12 cellular contexts compared by ENCODE assay signal in genomic region chr4:2487632-2488031, GRCh38. TPM values are rescaled to one million over a fixed set of nuclear protein-coding genes. Genes with fewer than 3 reads are reported as not detected.
A peak's percentile ranks its signal among the peaks of the same experiment; 100 is the strongest.
DNase-seq lines count a peak whose midpoint lies in the region; ATAC-seq and TF ChIP-seq lines count a peak whose summit lies in the region.
"Had no signal": no experiment of that assay in that cellular context is flagged by ENCODE, and none has a peak within 500 bp of the region (broad histone marks: within the 10 kb centered on the region; RNA-seq: fewer than 3 reads in every experiment).

No MANE protein-coding gene starts in this region.

- H3K79me2 ChIP-seq in MM.1S (ENCODE audit: low read length): peaks cover 99% of the 10 kb centered on the region

- H4K20me1 ChIP-seq in MM.1S (ENCODE audit: insufficient read depth, low read length): peaks cover 77% of the 10 kb centered on the region

- H3K4me1 ChIP-seq in MM.1S (ENCODE audit: low read length): peaks cover 45% of the 10 kb centered on the region

- H3K9ac ChIP-seq in MM.1S (ENCODE audit: low read length): no peak overlapping the region

- no peak overlapping the region; the same call in 1 of the 2 replicates for H3K27ac ChIP-seq in MM.1S (ENCODE audit: low read length)
- H3K27ac ChIP-seq in CD4-positive, alpha-beta T cell (ENCODE audit: low read depth, low read length): no peak overlapping the region
- H3K27ac ChIP-seq: HL-60, sigmoid colon had no signal

- H3K4me3 ChIP-seq in MM.1S (ENCODE audit: low read length): no peak overlapping the region
- H3K4me3 ChIP-seq: sigmoid colon had no signal

- H3K36me3 ChIP-seq in MM.1S (replicated peaks; ENCODE audit: insufficient read depth, low read length): peaks cover 23% of the 10 kb centered on the region

- no peak for TF ChIP-seq CTCF in MM.1S (IDR thresholded peaks at IDR 0.05; ENCODE audit: low read length)
- no peak for TF ChIP-seq CTCF in CD4-positive, alpha-beta T cell (IDR thresholded peaks at IDR 0.05)

- intact Hi-C loops in posterior vena cava (cut with DNase I): no loop called here
- intact Hi-C loops in CD4-positive, alpha-beta T cell (cut with DNase I, micrococcal nuclease): no loop called here

- H3K27ac Mint-ChIP-seq in CD4-positive, alpha-beta T cell: no peak overlapping the region

- H2AFZ ChIP-seq in MM.1S (ENCODE audit: low read length): no peak overlapping the region

- H3F3A ChIP-seq in MM.1S (ENCODE audit: insufficient read depth, low read length): peaks cover 37% of the 10 kb centered on the region

- H3K4me2 ChIP-seq in MM.1S (ENCODE audit: low read depth, low read length): peak overlapping the region; percentile 25; the same call in 1 of the 2 replicates

- POLR2A ChIA-PET in CD4-positive, alpha-beta T cell (lab: Charles Lee): interaction anchor here (2.8 kb wide), 1 partner anchor 19 kb away, joined by 12 read pairs; the partner anchor contains the start of gene RNF4

- no peak for DNase-seq in activated CD4-positive, CD25-positive, alpha-beta regulatory T cell treated with anti-CD3 and anti-CD28 coated beads, Interleukin-2, amount 50 U/mL, for 72 hours
- DNase-seq in MM.1S (peak; percentile 72), posterior vena cava (ENCODE audit: low spot score) (peak; percentile 3), dermis blood vessel endothelial cell (no peak), NCI-H1105 (lab: John Stamatoyannopoulos, UW) (no peak)
- DNase-seq in CD4-positive, alpha-beta T cell: no peak
- DNase-seq: activated naive CD8-positive, alpha-beta T cell treated with anti-CD3 and anti-CD28 coated beads, Interleukin-2, amount 10 ng/mL, durations not matched to agents 7 days and 5 days; NCI-H2081; sigmoid colon had no signal

- peaks cover 45% of the 10 kb centered on the region for H3K36me3 Mint-ChIP-seq in CD4-positive, alpha-beta T cell (ENCODE audit: low read depth)

- H3K9me3 ChIP-seq in MM.1S (replicated peaks; ENCODE audit: insufficient read depth, low read length): no peaks in the 10 kb centered on the region
- H3K9me3 ChIP-seq in CD4-positive, alpha-beta T cell (ENCODE audit: control insufficient read depth, low read length): no peaks in the 10 kb centered on the region
- H3K9me3 ChIP-seq: sigmoid colon had no signal

- H3K9me2 ChIP-seq in MM.1S (replicated peaks; ENCODE audit: insufficient read depth, low read length): no peaks in the 10 kb centered on the region

- H3K9me3 Mint-ChIP-seq in CD4-positive, alpha-beta T cell: no peaks in the 10 kb centered on the region
- H3K9me3 Mint-ChIP-seq: activated naive CD8-positive, alpha-beta T cell treated with anti-CD3 and anti-CD28 coated beads, Interleukin-2, amount 10 ng/mL, durations not matched to agents 7 days and 5 days had no signal

- no peaks in the 10 kb centered on the region for H3K27me3 ChIP-seq in MM.1S (replicated peaks; ENCODE audit: insufficient read depth, low read length)
- H3K27me3 ChIP-seq in CD4-positive, alpha-beta T cell (ENCODE audit: control insufficient read depth, insufficient read depth, low read length): no peaks in the 10 kb centered on the region
- H3K27me3 ChIP-seq: sigmoid colon had no signal

- CTCF ChIA-PET in CD4-positive, alpha-beta T cell (lab: Charles Lee): interaction anchor here (1.2 to 3.1 kb wide), 2 partner anchors 17 to 25 kb away, joined by 3 to 9 read pairs; no protein-coding TSS in a partner anchor

- H3K27me3 Mint-ChIP-seq in CD4-positive, alpha-beta T cell: no peaks in the 10 kb centered on the region
- H3K27me3 Mint-ChIP-seq: activated naive CD8-positive, alpha-beta T cell treated with anti-CD3 and anti-CD28 coated beads, Interleukin-2, amount 10 ng/mL, durations not matched to agents 7 days and 5 days had no signal

- peak; percentile 85 to 87 for ATAC-seq in activated CD4-positive, CD25-positive, alpha-beta regulatory T cell treated with anti-CD3 and anti-CD28 coated beads, Interleukin-2, amount 50 U/mL, for 24 hours
- peak; percentile 50 for ATAC-seq in GM21825 (IDR thresholded peaks at IDR 0.05; ENCODE audit: unreplicated experiment)
- no peak for ATAC-seq in CD4-positive, alpha-beta T cell (ENCODE audit: poor library complexity)

- H3K4me3 Mint-ChIP-seq in CD4-positive, alpha-beta T cell: no peak overlapping the region
- H3K4me3 Mint-ChIP-seq: activated naive CD8-positive, alpha-beta T cell treated with anti-CD3 and anti-CD28 coated beads, Interleukin-2, amount 10 ng/mL, durations not matched to agents 7 days and 5 days had no signal

- peaks cover 64% of the 10 kb centered on the region for H3K4me1 Mint-ChIP-seq in CD4-positive, alpha-beta T cell (ENCODE audit: low read depth)

RNA-seq across cellular contexts. Expression of gene RNF4, which starts 18.7 kb away (rescaled TPM):
- total RNA-seq in posterior vena cava (10 to 100 TPM; 38.7 to 38.9 TPM), dermis blood vessel endothelial cell (79.5 and 85.4 TPM in 2 replicates)
- total RNA-seq in CD4-positive, alpha-beta T cell: 100 to 1,000 TPM; 106 to 109 TPM

RNA-seq across cellular contexts. Expression of gene FAM193A, which starts 48.8 kb away (rescaled TPM):
- total RNA-seq in posterior vena cava (10 to 100 TPM; 18.6 to 20.3 TPM), dermis blood vessel endothelial cell (12.4 and 16.4 TPM in 2 replicates)
- total RNA-seq in CD4-positive, alpha-beta T cell: 10 to 100 TPM; 28.4 to 30.0 TPM

Comparison
In these comparisons a context has a peak if more than half of its experiments do, and no peak if none do; other contexts are left out.
1. DNase-seq: peak in MM.1S (single experiment) and posterior vena cava (single experiment); none in activated CD4-positive, CD25-positive, alpha-beta regulatory T cell treated with anti-CD3 and anti-CD28 coated beads, Interleukin-2, amount 50 U/mL, for 72 hours (single experiment), dermis blood vessel endothelial cell (single experiment), CD4-positive, alpha-beta T cell (0 of 10) and NCI-H1105 (single experiment).